8 cellular contexts compared by ENCODE assay signal in genomic region chr7:66099551-66100407, GRCh38. TPM values are rescaled to one million over a fixed set of nuclear protein-coding genes. Genes with fewer than 3 reads are reported as not detected.
DNase-seq lines count a peak whose midpoint lies in the region; ATAC-seq and TF ChIP-seq lines count a peak whose summit lies in the region.

No MANE protein-coding gene starts in this region.

- H4K20me1 ChIP-seq in PC-3 (ENCODE audit: low read length) (no peaks in the 10 kb centered on the region), neural progenitor cell (ENCODE audit: low read depth) (no peaks in the 10 kb centered on the region)

- peaks cover 15% of the 10 kb centered on the region for H3K4me1 ChIP-seq in CD8-positive, alpha-beta T cell (ENCODE audit: insufficient read depth, low read length)
- H3K4me1 ChIP-seq in PC-3 (ENCODE audit: insufficient read depth, low read length) (no peaks in the 10 kb centered on the region; the same call in 1 of the 2 replicates), neural progenitor cell (no peaks in the 10 kb centered on the region)

- H3K4me1 Mint-ChIP-seq in CD8-positive, alpha-beta T cell (ENCODE audit: low read depth) = peaks cover 8% of the 10 kb centered on the region
- peaks cover 9% of the 10 kb centered on the region for H3K4me1 Mint-ChIP-seq in neural progenitor cell

- no peaks in the 10 kb centered on the region for H3K9me3 Mint-ChIP-seq in CD8-positive, alpha-beta T cell
- no peaks in the 10 kb centered on the region for H3K9me3 Mint-ChIP-seq in neural progenitor cell

- TSS peak; percentile 83 for BruUV-seq in PC-3 (replicated peaks; lab: Mats Ljungman, UMichigan)

- H3K9ac ChIP-seq in PC-3 (ENCODE audit: low read length) (peak overlapping the region; percentile 64), neural progenitor cell (no peak overlapping the region)

- H3F3A ChIP-seq in PC-3 (ENCODE audit: low read length, unreplicated experiment) = no peaks in the 10 kb centered on the region
- peaks cover 15% of the 10 kb centered on the region for H3F3A ChIP-seq in neural progenitor cell (ENCODE audit: low read depth)

- H3K4me3 ChIP-seq in CD8-positive, alpha-beta T cell (ENCODE audit: low read depth, low read length) = peak overlapping the region; percentile 60
- H3K4me3 ChIP-seq in HL-60 (replicated peaks; ENCODE audit: insufficient read depth, low read length) (peak overlapping the region; percentile 45), PC-3 (ENCODE audit: low read length) (peak overlapping the region; percentile 66), neural progenitor cell (peak overlapping the region; percentile 30)

- intact Hi-C loops in CD8-positive, alpha-beta T cell (cut with DNase I, micrococcal nuclease) = no loop called here
- intact Hi-C loops in PC-3 (cut with micrococcal nuclease) = no loop called here

- no peaks in the 10 kb centered on the region for H3K36me3 Mint-ChIP-seq in CD8-positive, alpha-beta T cell
- H3K36me3 Mint-ChIP-seq in neural progenitor cell = no peaks in the 10 kb centered on the region

- H3K4me3 Mint-ChIP-seq in CD8-positive, alpha-beta T cell = peak overlapping the region; percentile 79
- H3K4me3 Mint-ChIP-seq in neural progenitor cell = peak overlapping the region; percentile 77

- no peaks in the 10 kb centered on the region for H3K27me3 Mint-ChIP-seq in CD8-positive, alpha-beta T cell (ENCODE audit: low read depth)
- H3K27me3 Mint-ChIP-seq in neural progenitor cell (ENCODE audit: insufficient read depth, low read depth) = peaks cover 4% of the 10 kb centered on the region

- CTCF ChIA-PET in CD8-positive, alpha-beta T cell (lab: Charles Lee) = no interaction called here
- CTCF ChIA-PET in PC-3 (lab: Charles Lee) = interaction anchor here (0.7 kb wide), 1 partner anchor 378 kb away, joined by 4 read pairs; no protein-coding TSS in a partner anchor

- no peak for TF ChIP-seq CTCF in CD8-positive, alpha-beta T cell (IDR thresholded peaks at IDR 0.05)
- no peak for TF ChIP-seq CTCF in HL-60 (IDR thresholded peaks at IDR 0.05; ENCODE audit: insufficient read depth, low read length)
- TF ChIP-seq CTCF in PC-3 (conservative IDR thresholded peaks at IDR 0.05; ENCODE audit: low read depth, low read length) = no peak
- no peak for TF ChIP-seq CTCF in neural progenitor cell (IDR thresholded peaks at IDR 0.05)

- H3K36me3 ChIP-seq in CD8-positive, alpha-beta T cell (ENCODE audit: insufficient read depth, low read length) = no peaks in the 10 kb centered on the region
- H3K36me3 ChIP-seq in PC-3 (ENCODE audit: low read depth, low read length) (no peaks in the 10 kb centered on the region), neural progenitor cell (no peaks in the 10 kb centered on the region)

- DNase-seq in CD8-positive, alpha-beta T cell = peak in 3 of 7 experiments; percentile 17 to 65 (median 31)
- DNase-seq in HL-60 (ENCODE audit: low read depth in 1 of 2, low spot score in 1 of 2) (peak; percentile 70 to 85), PC-3 (peak; percentile 89), fibroblast of the conjunctiva (ENCODE audit: low read depth) (peak; percentile 77), neural progenitor cell (ENCODE audit: low spot score) (peak; percentile 73), GOT3 (lab: John Stamatoyannopoulos, UW) (no peak)
- DNase-seq in activated effector memory CD4-positive, alpha-beta T cell treated with Interleukin-2 at 50 U/mL for 16 hours = peak; percentile 12

- peak; percentile 71 for ATAC-seq in CD8-positive, alpha-beta T cell
- peak; percentile 80 for ATAC-seq in GM19463 (IDR thresholded peaks at IDR 0.05; ENCODE audit: unreplicated experiment)
- ATAC-seq in PC-3 = peak; percentile 91

- peak overlapping the region; percentile 73 for H3K27ac Mint-ChIP-seq in CD8-positive, alpha-beta T cell
- peak overlapping the region; percentile 82 for H3K27ac Mint-ChIP-seq in neural progenitor cell

- H3K4me2 ChIP-seq in PC-3 (ENCODE audit: low read length) (peak overlapping the region; percentile 73), neural progenitor cell (peak overlapping the region; percentile 56)

- H3K79me2 ChIP-seq in PC-3 (ENCODE audit: low read length) (no peaks in the 10 kb centered on the region), neural progenitor cell (ENCODE audit: low read depth) (no peaks in the 10 kb centered on the region)

- no peaks in the 10 kb centered on the region for H3K9me3 ChIP-seq in CD8-positive, alpha-beta T cell (ENCODE audit: low read length)
- H3K9me3 ChIP-seq in PC-3 (ENCODE audit: low read length) = no peaks in the 10 kb centered on the region
- no peaks in the 10 kb centered on the region for H3K9me3 ChIP-seq in neural progenitor cell (ENCODE audit: low read depth)

- H2AFZ ChIP-seq in PC-3 (ENCODE audit: low read length) = peak overlapping the region; percentile 68
- H2AFZ ChIP-seq in neural progenitor cell (replicated peaks) = peak overlapping the region; percentile 67

- peak overlapping the region; percentile 45 for H3K27ac ChIP-seq in CD8-positive, alpha-beta T cell (ENCODE audit: low read depth, low read length)
- H3K27ac ChIP-seq in HL-60 (replicated peaks) = peak overlapping the region; percentile 56
- H3K27ac ChIP-seq in PC-3 (ENCODE audit: low read length) = peak overlapping the region; percentile 78
- peak overlapping the region; percentile 16 for H3K27ac ChIP-seq in neural progenitor cell

- H3K9me2 ChIP-seq in PC-3 (replicated peaks; ENCODE audit: low read length) = no peaks in the 10 kb centered on the region

- POLR2A ChIA-PET in CD8-positive, alpha-beta T cell (lab: Charles Lee) = interaction anchor here (0.7 to 0.8 kb wide), 2 partner anchors 15 to 23 kb away, joined by 3 read pairs; partner anchors contain the start of gene CRCP
- POLR2A ChIA-PET in PC-3 (lab: Charles Lee; ENCODE audit: unreplicated experiment) = interaction anchor here (0.6 to 0.8 kb wide), 2 partner anchors 15 to 1024 kb away, joined by 3 to 13 read pairs; partner anchors contain the start of gene CRCP

- no peaks in the 10 kb centered on the region for H3K27me3 ChIP-seq in CD8-positive, alpha-beta T cell (ENCODE audit: insufficient read depth, low read length)
- H3K27me3 ChIP-seq in HL-60 (ENCODE audit: insufficient read depth, poor library complexity, severe bottlenecking) (no peaks in the 10 kb centered on the region), PC-3 (ENCODE audit: low read length) (no peaks in the 10 kb centered on the region), neural progenitor cell (no peaks in the 10 kb centered on the region)

RNA-seq across cellular contexts. Expression of gene CRCP, which starts 14.9 kb away (rescaled TPM):
- total RNA-seq in CD8-positive, alpha-beta T cell = 10 to 100 TPM; 38.0 to 42.4 TPM
- 36.4 and 41.6 TPM in 2 replicates for total RNA-seq in PC-3 (2014; rRNA removed)
- 30.0 and 37.9 TPM in 2 replicates for total RNA-seq in neural progenitor cell (ENCODE audit: low replicate concordance)

RNA-seq across cellular contexts. Expression of gene ASL, which starts 24.2 kb away (rescaled TPM):
- 1 to 10 TPM; 6.8 to 7.5 TPM for total RNA-seq in CD8-positive, alpha-beta T cell
- total RNA-seq in PC-3 (2014; rRNA removed) (55.9 and 69.0 TPM in 2 replicates), neural progenitor cell (ENCODE audit: low replicate concordance) (14.2 and 31.9 TPM in 2 replicates)

Comparison
In these comparisons a context has a peak if more than half of its experiments do, and no peak if none do; other contexts are left out.
1. H3K27ac ChIP-seq: peak in every context shown above with its lines; median percentile 78 in PC-3; 56 in HL-60; 45 in CD8-positive, alpha-beta T cell; 16 in neural progenitor cell.